In the genomic region with DNA sequence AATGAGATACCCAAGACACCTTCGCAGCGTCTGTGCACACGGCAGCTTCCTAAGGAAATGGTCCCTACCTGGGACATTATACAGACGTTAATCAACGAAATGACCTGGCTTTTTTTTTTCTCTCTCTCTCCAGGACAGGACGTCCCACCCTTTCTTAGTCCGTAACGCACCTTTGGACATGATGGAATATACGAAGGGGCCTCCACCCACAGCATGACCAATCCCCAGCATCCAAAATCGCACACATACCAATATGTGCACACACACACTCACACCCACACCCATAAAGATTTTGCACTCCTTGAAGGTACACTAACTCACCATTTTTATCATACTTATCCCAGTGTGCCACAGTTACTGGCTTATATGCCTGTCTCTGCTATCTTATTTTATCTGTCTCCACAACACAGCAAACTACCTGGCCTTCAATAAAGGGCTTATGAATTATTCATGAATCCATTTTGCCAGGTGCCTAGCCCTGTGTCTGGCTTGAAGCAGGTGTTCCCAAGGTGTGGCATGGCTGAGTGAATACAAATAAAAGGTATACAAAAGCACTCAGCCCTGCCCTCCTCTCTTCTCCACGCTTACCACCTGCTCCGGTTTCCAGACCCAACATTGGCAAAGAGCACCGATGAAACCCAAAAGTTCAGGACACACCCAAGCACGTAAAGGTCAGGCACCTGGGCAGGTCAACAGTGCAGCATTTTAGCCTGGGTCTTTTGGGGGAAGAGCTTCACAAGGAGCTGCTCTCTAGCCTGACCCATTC, we compare ENCODE assay signal across 13 cellular contexts. TPM values are rescaled to one million over a fixed set of nuclear protein-coding genes. Genes with fewer than 3 reads are reported as not detected.
DNase-seq lines count a peak whose midpoint lies in the region; ATAC-seq, FAIRE-seq and TF ChIP-seq lines count a peak whose summit lies in the region.
"Had no signal": no experiment of that assay in that cellular context is flagged by ENCODE, and none has a peak within 500 bp of the region (broad histone marks: within the 10 kb centered on the region; RNA-seq: fewer than 3 reads in every experiment).

No MANE protein-coding gene starts in this region.

- no peak for ATAC-seq in A549
- no peak for ATAC-seq in activated CD8-positive, alpha-beta T cell treated with anti-CD3 and anti-CD28 coated beads for 36 hours
- ATAC-seq in HG02588 (IDR thresholded peaks at IDR 0.05; ENCODE audit: unreplicated experiment) = no peak

- H3K4me2 ChIP-seq in A549 (peak overlapping the region; percentile 80), mesendoderm (ENCODE audit: low read length) (peak overlapping the region; percentile 17)

- peak overlapping the region; percentile 70 for H2AK5ac ChIP-seq in mesendoderm (ENCODE audit: low read length)

- H3K36me3 Mint-ChIP-seq in activated CD8-positive, alpha-beta T cell treated with anti-CD3 and anti-CD28 coated beads for 36 hours (ENCODE audit: low read depth) = no peaks in the 10 kb centered on the region
- H3K36me3 Mint-ChIP-seq: CD4-positive, CD25-positive, alpha-beta regulatory T cell had no signal

- TF ChIP-seq POLR2A in A549 (IDR thresholded peaks at IDR 0.05; ENCODE audit: low read length) = no peak

- intact Hi-C loops in activated CD8-positive, alpha-beta T cell treated with anti-CD3 and anti-CD28 coated beads for 36 hours (cut with micrococcal nuclease) = no loop called here
- intact Hi-C loops in head of caudate nucleus (cut with DNase I) = no loop called here

- no peak for TF ChIP-seq RAD21 in A549 (conservative IDR thresholded peaks at IDR 0.05 in 1 of 2, IDR thresholded peaks at IDR 0.05 in 1 of 2)

- no peak for TF ChIP-seq CTCF in A549 (IDR thresholded peaks at IDR 0.05)
- no peak for TF ChIP-seq CTCF in activated CD8-positive, alpha-beta T cell treated with anti-CD3 and anti-CD28 coated beads for 36 hours (IDR thresholded peaks at IDR 0.05)

- POLR2A ChIA-PET in A549 (lab: Yijun Ruan, JAX) = interaction anchor here (0.8 to 7.4 kb wide), 7 partner anchors 10 to 97 kb away, joined by 3 to 141 read pairs (median 17); a partner anchor contains a TSS
- POLR2A ChIA-PET in activated CD8-positive, alpha-beta T cell treated with anti-CD3 and anti-CD28 coated beads for 36 hours (lab: Charles Lee) = interaction anchor here (0.6 to 1.9 kb wide), 2 partner anchors 38 to 97 kb away, joined by 3 to 4 read pairs; a partner anchor contains a TSS

- peaks cover 49% of the 10 kb centered on the region for H3K4me1 Mint-ChIP-seq in activated CD8-positive, alpha-beta T cell treated with anti-CD3 and anti-CD28 coated beads for 36 hours (ENCODE audit: low read depth)
- H3K4me1 Mint-ChIP-seq: IgD-negative memory B cell had no signal

- H2BK5ac ChIP-seq in mesendoderm (ENCODE audit: low read length) = no peak overlapping the region

- no peak overlapping the region for H4K5ac ChIP-seq in mesendoderm (ENCODE audit: low read length)

- no peak overlapping the region for H3K18ac ChIP-seq in mesendoderm (ENCODE audit: low read length)

- no peak overlapping the region for H3K4me3 Mint-ChIP-seq in activated CD8-positive, alpha-beta T cell treated with anti-CD3 and anti-CD28 coated beads for 36 hours
- H3K4me3 Mint-ChIP-seq: CD4-positive, CD25-positive, alpha-beta regulatory T cell; IgD-negative memory B cell had no signal

- peak overlapping the region; percentile 81 for H3K27ac Mint-ChIP-seq in activated CD8-positive, alpha-beta T cell treated with anti-CD3 and anti-CD28 coated beads for 36 hours

- H3K9ac ChIP-seq in mesendoderm (ENCODE audit: low read length) = peak overlapping the region; percentile 63

- TF ChIP-seq EP300 in A549 (IDR thresholded peaks at IDR 0.05) = no peak

- no peaks in the 10 kb centered on the region for H3K36me3 ChIP-seq in mesendoderm (ENCODE audit: control insufficient read depth, insufficient read depth, low read length)

- H3K9me3 ChIP-seq in A549 = no peaks in the 10 kb centered on the region

- CTCF ChIA-PET in A549 (lab: Yijun Ruan, JAX) = interaction anchor here (0.7 to 24.7 kb wide), 8 partner anchors 10 to 95 kb away, joined by 4 to 705 read pairs (median 6); a partner anchor contains a TSS
- CTCF ChIA-PET in activated CD8-positive, alpha-beta T cell treated with anti-CD3 and anti-CD28 coated beads for 36 hours (lab: Charles Lee) = interaction anchor here (1.0 kb wide), 1 partner anchor 17 kb away, joined by 3 read pairs; no protein-coding TSS in a partner anchor

- 17% methylated on average over 14 of the region's 14 CpGs for WGBS in A549 (ENCODE audit: missing lambda C conversion rate)
- no CpG with 5 or more reads among the region's 14 CpGs for WGBS in mesendoderm (ENCODE audit: extremely low coverage, insufficient coverage, low lambda C conversion rate)

- no peak overlapping the region for H2BK120ac ChIP-seq in mesendoderm (ENCODE audit: low read depth, low read length)

- H3K23ac ChIP-seq in mesendoderm (ENCODE audit: low read length) = no peak overlapping the region

- no peaks in the 10 kb centered on the region for H3K9me3 Mint-ChIP-seq in activated CD8-positive, alpha-beta T cell treated with anti-CD3 and anti-CD28 coated beads for 36 hours
- H3K9me3 Mint-ChIP-seq: CD4-positive, CD25-positive, alpha-beta regulatory T cell; IgD-negative memory B cell had no signal

- H3K56ac ChIP-seq in mesendoderm (ENCODE audit: low read length) = peak overlapping the region; percentile 86

- peaks cover 7% of the 10 kb centered on the region for H3K79me1 ChIP-seq in mesendoderm (ENCODE audit: low read length)

- no peak overlapping the region for H4K8ac ChIP-seq in mesendoderm (ENCODE audit: low read depth, low read length)

- H3K4ac ChIP-seq in mesendoderm (ENCODE audit: low read depth, low read length) = no peak overlapping the region

- no peaks in the 10 kb centered on the region for H3K27me3 Mint-ChIP-seq in activated CD8-positive, alpha-beta T cell treated with anti-CD3 and anti-CD28 coated beads for 36 hours

- DNase-seq in A549 (ENCODE audit: low read depth in 1 of 2, low spot score in 1 of 2) = no peak
- DNase-seq in NCI-H1105 treated with DMSO at 0.1 percent for 48 hours (lab: John Stamatoyannopoulos, UW) = peak; percentile 97
- no peak for DNase-seq in activated CD8-positive, alpha-beta T cell treated with anti-CD3 and anti-CD28 coated beads for 36 hours
- no peak for DNase-seq in mesendoderm
- no peak for DNase-seq in head of caudate nucleus
- no peak for DNase-seq in activated CD8-positive, alpha-beta memory T cell treated with anti-CD3 and anti-CD28 coated beads, Interleukin-2, amount 50 U/mL, for 4 hours
- no peak for DNase-seq in islet precursor cell
- DNase-seq: cerebellar nuclear complex had no signal

- H3K4me1 ChIP-seq in A549 (peaks cover 96% of the 10 kb centered on the region), mesendoderm (ENCODE audit: control insufficient read depth, low read depth, low read length) (peaks cover 38% of the 10 kb centered on the region)

- H3K27me3 ChIP-seq in mesendoderm (ENCODE audit: insufficient read depth, low read length, poor library complexity) = no peaks in the 10 kb centered on the region

- H3K79me2 ChIP-seq in mesendoderm (ENCODE audit: control insufficient read depth, insufficient read depth, low read length) = peaks cover 30% of the 10 kb centered on the region

- H3K27ac ChIP-seq in A549 (peak overlapping the region; percentile 97 to 99), mesendoderm (ENCODE audit: low read depth, low read length) (no peak overlapping the region)

- FAIRE-seq in A549 (lab: Jason Lieb, UNC) = no peak
- FAIRE-seq: TTC549 had no signal

- H3K4me3 ChIP-seq in A549 (no peak overlapping the region), mesendoderm (ENCODE audit: low read length) (no peak overlapping the region)

- no peak overlapping the region for H2BK15ac ChIP-seq in mesendoderm (replicated peaks; ENCODE audit: low read depth)

TF ChIP-seq in A549, 52 proteins besides CTCF, POLR2A, EP300 and RAD21 (continues in another document):
- TF ChIP-seq, protein P1, sequence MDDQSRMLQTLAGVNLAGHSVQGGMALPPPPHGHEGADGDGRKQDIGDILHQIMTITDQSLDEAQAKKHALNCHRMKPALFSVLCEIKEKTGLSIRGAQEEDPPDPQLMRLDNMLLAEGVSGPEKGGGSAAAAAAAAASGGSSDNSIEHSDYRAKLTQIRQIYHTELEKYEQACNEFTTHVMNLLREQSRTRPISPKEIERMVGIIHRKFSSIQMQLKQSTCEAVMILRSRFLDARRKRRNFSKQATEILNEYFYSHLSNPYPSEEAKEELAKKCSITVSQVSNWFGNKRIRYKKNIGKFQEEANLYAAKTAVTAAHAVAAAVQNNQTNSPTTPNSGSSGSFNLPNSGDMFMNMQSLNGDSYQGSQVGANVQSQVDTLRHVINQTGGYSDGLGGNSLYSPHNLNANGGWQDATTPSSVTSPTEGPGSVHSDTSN (IDR thresholded peaks at IDR 0.05) = no peak

RNA-seq across cellular contexts. Expression of a gene that starts 2.2 kb away (rescaled TPM):
- 7.0 and 7.6 TPM in 2 replicates for polyA plus RNA-seq in A549 (2011; rRNA removed)
- 4.2 and 6.8 TPM in 2 replicates for polyA plus RNA-seq in A549 (2012; cell fraction: cytosol; rRNA removed)
- polyA plus RNA-seq in A549 (2012; cell fraction: nucleus; rRNA removed) = 14.1 and 14.4 TPM in 2 replicates
- 4.3 to 6.0 TPM (median 5.7 TPM) in 3 replicates for polyA plus RNA-seq in A549 (2017; fragmentation: RNase III; extraction: RNeasy Plus Mini Kit Qiagen cat#74134 plus additional on column Dnase treatment)
- polyA minus RNA-seq in A549 (2011; rRNA and poly(A)+ RNA removed) = 6.4 and 12.4 TPM in 2 replicates
- 1 to 10 TPM; 2.3 to 3.8 TPM for total RNA-seq in activated CD8-positive, alpha-beta T cell treated with anti-CD3 and anti-CD28 coated beads for 36 hours
- polyA plus RNA-seq in mesendoderm (2013, experiment 1 of 2) = 71.7 TPM
- 73.4 TPM for polyA plus RNA-seq in mesendoderm (2013, experiment 2 of 2)
- polyA plus RNA-seq: IgD-negative memory B cell, neural cell had no signal

RNA-seq across cellular contexts. Expression of a gene that starts 10.8 kb away (rescaled TPM):
- polyA plus RNA-seq in A549 (2011; rRNA removed) (57.3 and 63.9 TPM in 2 replicates), A549 (2017; fragmentation: RNase III; extraction: RNeasy Plus Mini Kit Qiagen cat#74134 plus additional on column Dnase treatment) (90.4 to 110 TPM (median 109 TPM) in 3 replicates)
- 72.7 and 103 TPM in 2 replicates for polyA plus RNA-seq in A549 (2012; cell fraction: cytosol; rRNA removed)
- 137 and 148 TPM in 2 replicates for polyA plus RNA-seq in A549 (2012; cell fraction: nucleus; rRNA removed)
- 47.1 and 54.7 TPM in 2 replicates for polyA minus RNA-seq in A549 (2011; rRNA and poly(A)+ RNA removed)
- total RNA-seq in activated CD8-positive, alpha-beta T cell treated with anti-CD3 and anti-CD28 coated beads for 36 hours = 1 to 10 TPM; 1.5 to 1.6 TPM
- polyA plus RNA-seq in mesendoderm (2013, experiment 1 of 2) = 16.5 TPM
- polyA plus RNA-seq in mesendoderm (2013, experiment 2 of 2) = 15.5 TPM
- total RNA-seq: CD4-positive, CD25-positive, alpha-beta regulatory T cell had no signal
- polyA plus RNA-seq: IgD-negative memory B cell, neural cell had no signal

RNA-seq across cellular contexts. Expression of a gene that starts 31.3 kb away (rescaled TPM):
- polyA plus RNA-seq in A549 (2011; rRNA removed) (460 and 621 TPM in 2 replicates), A549 (2017; fragmentation: RNase III; extraction: RNeasy Plus Mini Kit Qiagen cat#74134 plus additional on column Dnase treatment) (324 to 416 TPM (median 367 TPM) in 3 replicates)
- 275 and 344 TPM in 2 replicates for polyA plus RNA-seq in A549 (2012; cell fraction: cytosol; rRNA removed)
- polyA plus RNA-seq in A549 (2012; cell fraction: nucleus; rRNA removed) = 409 and 455 TPM in 2 replicates
- 307 and 325 TPM in 2 replicates for polyA minus RNA-seq in A549 (2011; rRNA and poly(A)+ RNA removed)
- total RNA-seq in activated CD8-positive, alpha-beta T cell treated with anti-CD3 and anti-CD28 coated beads for 36 hours = 10 to 100 TPM; 40.6 TPM
- 87.0 TPM for polyA plus RNA-seq in mesendoderm (2013, experiment 1 of 2)
- polyA plus RNA-seq in mesendoderm (2013, experiment 2 of 2) = 84.9 TPM
